ENCODE assay signal across 2 cellular contexts in the genomic region with DNA sequence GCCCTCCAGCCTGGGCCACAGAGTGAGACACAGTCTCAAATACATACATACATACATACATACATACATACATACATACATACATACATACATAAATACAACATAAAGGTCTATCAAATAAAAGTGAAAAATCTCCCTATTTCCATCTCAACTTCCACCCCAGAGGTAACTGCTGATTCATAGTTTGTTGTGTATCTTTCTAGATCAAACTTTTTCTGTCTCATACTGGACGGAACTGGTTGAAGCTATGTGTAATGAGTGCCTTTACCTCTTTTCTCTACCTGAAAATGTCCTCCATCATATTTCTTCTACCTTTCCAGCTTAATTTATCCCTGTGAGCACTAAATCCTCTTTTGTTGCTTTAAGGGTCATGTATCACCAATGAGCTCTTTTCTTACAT.
TF ChIP-seq lines count a peak whose summit lies in the region.

No MANE protein-coding gene starts in this region.

TF ChIP-seq in A549, 52 proteins besides CTCF, POLR2A, EP300 and RAD21 (continued from another document):
- TF ChIP-seq, protein P1, sequence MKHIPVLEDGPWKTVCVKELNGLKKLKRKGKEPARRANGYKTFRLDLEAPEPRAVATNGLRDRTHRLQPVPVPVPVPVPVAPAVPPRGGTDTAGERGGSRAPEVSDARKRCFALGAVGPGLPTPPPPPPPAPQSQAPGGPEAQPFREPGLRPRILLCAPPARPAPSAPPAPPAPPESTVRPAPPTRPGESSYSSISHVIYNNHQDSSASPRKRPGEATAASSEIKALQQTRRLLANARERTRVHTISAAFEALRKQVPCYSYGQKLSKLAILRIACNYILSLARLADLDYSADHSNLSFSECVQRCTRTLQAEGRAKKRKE (CRISPR knock-in tag; IDR thresholded peaks at IDR 0.05; ENCODE audit: low read depth): no peak
- TF ChIP-seq KDM1A (IDR thresholded peaks at IDR 0.05; ENCODE audit: low read depth) (no peak), TP53 (CRISPR knock-in tag; IDR thresholded peaks at IDR 0.05) (no peak), POLR2AphosphoS2 (conservative IDR thresholded peaks at IDR 0.05; ENCODE audit: low read length) (no peak), NR3C1 (IDR thresholded peaks at IDR 0.05) (no peak), PHF8 (IDR thresholded peaks at IDR 0.05; ENCODE audit: borderline replicate concordance, low read depth) (no peak), ZFP36 (IDR thresholded peaks at IDR 0.05; ENCODE audit: borderline replicate concordance, partially characterized antibody) (no peak), CEBPB (IDR thresholded peaks at IDR 0.05) (no peak), NPAS2 (CRISPR knock-in tag; IDR thresholded peaks at IDR 0.05; ENCODE audit: borderline replicate concordance) (no peak), JUN (IDR thresholded peaks at IDR 0.05) (no peak), RCOR1 (IDR thresholded peaks at IDR 0.05; ENCODE audit: low read depth, low read length) (no peak), CHD4 (IDR thresholded peaks at IDR 0.05; ENCODE audit: borderline replicate concordance) (no peak)
- TF ChIP-seq, protein P2, sequence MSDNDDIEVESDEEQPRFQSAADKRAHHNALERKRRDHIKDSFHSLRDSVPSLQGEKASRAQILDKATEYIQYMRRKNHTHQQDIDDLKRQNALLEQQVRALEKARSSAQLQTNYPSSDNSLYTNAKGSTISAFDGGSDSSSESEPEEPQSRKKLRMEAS (IDR thresholded peaks at IDR 0.05): no peak
- TF ChIP-seq, protein P3, sequence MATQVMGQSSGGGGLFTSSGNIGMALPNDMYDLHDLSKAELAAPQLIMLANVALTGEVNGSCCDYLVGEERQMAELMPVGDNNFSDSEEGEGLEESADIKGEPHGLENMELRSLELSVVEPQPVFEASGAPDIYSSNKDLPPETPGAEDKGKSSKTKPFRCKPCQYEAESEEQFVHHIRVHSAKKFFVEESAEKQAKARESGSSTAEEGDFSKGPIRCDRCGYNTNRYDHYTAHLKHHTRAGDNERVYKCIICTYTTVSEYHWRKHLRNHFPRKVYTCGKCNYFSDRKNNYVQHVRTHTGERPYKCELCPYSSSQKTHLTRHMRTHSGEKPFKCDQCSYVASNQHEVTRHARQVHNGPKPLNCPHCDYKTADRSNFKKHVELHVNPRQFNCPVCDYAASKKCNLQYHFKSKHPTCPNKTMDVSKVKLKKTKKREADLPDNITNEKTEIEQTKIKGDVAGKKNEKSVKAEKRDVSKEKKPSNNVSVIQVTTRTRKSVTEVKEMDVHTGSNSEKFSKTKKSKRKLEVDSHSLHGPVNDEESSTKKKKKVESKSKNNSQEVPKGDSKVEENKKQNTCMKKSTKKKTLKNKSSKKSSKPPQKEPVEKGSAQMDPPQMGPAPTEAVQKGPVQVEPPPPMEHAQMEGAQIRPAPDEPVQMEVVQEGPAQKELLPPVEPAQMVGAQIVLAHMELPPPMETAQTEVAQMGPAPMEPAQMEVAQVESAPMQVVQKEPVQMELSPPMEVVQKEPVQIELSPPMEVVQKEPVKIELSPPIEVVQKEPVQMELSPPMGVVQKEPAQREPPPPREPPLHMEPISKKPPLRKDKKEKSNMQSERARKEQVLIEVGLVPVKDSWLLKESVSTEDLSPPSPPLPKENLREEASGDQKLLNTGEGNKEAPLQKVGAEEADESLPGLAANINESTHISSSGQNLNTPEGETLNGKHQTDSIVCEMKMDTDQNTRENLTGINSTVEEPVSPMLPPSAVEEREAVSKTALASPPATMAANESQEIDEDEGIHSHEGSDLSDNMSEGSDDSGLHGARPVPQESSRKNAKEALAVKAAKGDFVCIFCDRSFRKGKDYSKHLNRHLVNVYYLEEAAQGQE (IDR thresholded peaks at IDR 0.05): no peak

TF ChIP-seq in H1, 55 proteins besides CTCF, POLR2A, EP300 and RAD21:
- TF ChIP-seq RNF2 (IDR thresholded peaks at IDR 0.05; ENCODE audit: borderline replicate concordance, low read depth, low read length, missing control alignments, poor library complexity, severe bottlenecking) (no peak), SIRT6 (IDR thresholded peaks at IDR 0.05; ENCODE audit: low read length) (no peak), SUZ12 (IDR thresholded peaks at IDR 0.05; ENCODE audit: low read length) (no peak), NANOG (IDR thresholded peaks at IDR 0.05; ENCODE audit: insufficient read depth, low read depth, low read length, poor library complexity, severe bottlenecking) (no peak), ASH2L (IDR thresholded peaks at IDR 0.05; ENCODE audit: low read length) (no peak), SIN3A (conservative IDR thresholded peaks at IDR 0.05 in 1 of 2, IDR thresholded peaks at IDR 0.05 in 1 of 2; ENCODE audit: low read depth in 1 of 2, low read length in 2 of 2) (no peak), HDAC2 (IDR thresholded peaks at IDR 0.05; ENCODE audit: borderline replicate concordance in 1 of 2, low read depth in 2 of 2, low read length in 2 of 2) (no peak)
